ENCODE assay signal across 8 cellular contexts in genomic region chr12:1797011-1797901, GRCh38. TPM values are rescaled to one million over a fixed set of nuclear protein-coding genes. Genes with fewer than 3 reads are reported as not detected.
A peak's percentile ranks its signal among the peaks of the same experiment; 100 is the strongest.
DNase-seq lines count a peak whose midpoint lies in the region; ATAC-seq and TF ChIP-seq lines count a peak whose summit lies in the region.

No MANE protein-coding gene starts in this region.

- no peak overlapping the region for H3K9ac ChIP-seq in endodermal cell (ENCODE audit: extremely low read depth, low read length, poor library complexity, severe bottlenecking)

- peaks cover 17% of the 10 kb centered on the region for H3K4me1 ChIP-seq in endodermal cell (ENCODE audit: control insufficient read depth, insufficient read depth, low read length)
- H3K4me1 ChIP-seq in osteoblast (ENCODE audit: insufficient read depth, low read length), result peaks cover 27% of the 10 kb centered on the region
- peaks cover 11% of the 10 kb centered on the region for H3K4me1 ChIP-seq in upper lobe of right lung

- intact Hi-C loops in activated CD4-positive, alpha-beta memory T cell treated with anti-CD3 and anti-CD28 coated beads for 36 hours (cut with micrococcal nuclease), result loop anchor here (2.0 to 5.0 kb wide), 4 partner anchors 16 to 785 kb away; no protein-coding TSS in a partner anchor
- intact Hi-C loops in upper lobe of right lung (cut with DNase I), result loop anchor here (5.0 kb wide), 1 partner anchor 140 kb away; no protein-coding TSS in a partner anchor

- peak overlapping the region; percentile 89 for H3K4me2 ChIP-seq in osteoblast (ENCODE audit: insufficient read depth, low read length)

- peak overlapping the region; percentile 83 for H3K27ac Mint-ChIP-seq in activated CD4-positive, alpha-beta memory T cell treated with anti-CD3 and anti-CD28 coated beads for 36 hours
- no peak overlapping the region for H3K27ac Mint-ChIP-seq in endodermal cell

- H3K27ac ChIP-seq in endodermal cell (ENCODE audit: low read depth, low read length), result no peak overlapping the region
- H3K27ac ChIP-seq in osteoblast (ENCODE audit: low read depth, low read length), result no peak overlapping the region
- H3K27ac ChIP-seq in upper lobe of right lung, result peak overlapping the region; percentile 93

- peak overlapping the region; percentile 82 for H3K4me3 Mint-ChIP-seq in activated CD4-positive, alpha-beta memory T cell treated with anti-CD3 and anti-CD28 coated beads for 36 hours
- H3K4me3 Mint-ChIP-seq in endodermal cell, result peak overlapping the region; percentile 22

- DNase-seq in ELF-1 (ENCODE audit: low read depth, low spot score) (peak; percentile 43), endodermal cell (peak; percentile 68), osteoblast (ENCODE audit: insufficient read length, low spot score, missing footprints) (no peak), upper lobe of right lung (peak; percentile 88), kidney glomerular epithelial cell (lab: John Stamatoyannopoulos, UW) (no peak)
- peak; percentile 73 for DNase-seq in activated CD4-positive, alpha-beta memory T cell treated with anti-CD3 and anti-CD28 coated beads for 36 hours

- no peaks in the 10 kb centered on the region for H3K36me3 Mint-ChIP-seq in activated CD4-positive, alpha-beta memory T cell treated with anti-CD3 and anti-CD28 coated beads for 36 hours
- H3K36me3 Mint-ChIP-seq in endodermal cell (ENCODE audit: low read depth), result no peaks in the 10 kb centered on the region

- WGBS in endodermal cell (ENCODE audit: insufficient coverage in 1 of 2, insufficient read length in 1 of 2), 2 experiments, result 89 to 92% methylated on average over 16 to 71 of the region's 71 CpGs

- TF ChIP-seq CTCF in endodermal cell (conservative IDR thresholded peaks at IDR 0.05) (no peak), osteoblast (IDR thresholded peaks at IDR 0.05; ENCODE audit: extremely low read depth, low read depth, low read length) (no peak), upper lobe of right lung (IDR thresholded peaks at IDR 0.05) (no peak)

- H4K20me1 ChIP-seq in osteoblast (ENCODE audit: insufficient read depth, low read length), result no peaks in the 10 kb centered on the region

- ATAC-seq in HG03108 (IDR thresholded peaks at IDR 0.05; ENCODE audit: unreplicated experiment) (peak; percentile 15), upper lobe of right lung (peak; percentile 58), GM21423 (IDR thresholded peaks at IDR 0.05; ENCODE audit: unreplicated experiment) (no peak)

- H3K79me2 ChIP-seq in osteoblast (ENCODE audit: insufficient read depth, low read length), result no peaks in the 10 kb centered on the region

- CTCF ChIA-PET in activated CD4-positive, alpha-beta memory T cell treated with anti-CD3 and anti-CD28 coated beads for 36 hours (lab: Charles Lee), result interaction anchor here (2.0 to 9.8 kb wide), 5 partner anchors 107 to 162 kb away, joined by 4 to 498 read pairs (median 21); partner anchors contain the start of gene ADIPOR2

- H2AFZ ChIP-seq in osteoblast (ENCODE audit: low read length), result peak overlapping the region; percentile 89

- H3K36me3 ChIP-seq in endodermal cell (ENCODE audit: control insufficient read depth, insufficient read depth, low read length) (no peaks in the 10 kb centered on the region), osteoblast (ENCODE audit: insufficient read depth, low read length) (no peaks in the 10 kb centered on the region), upper lobe of right lung (no peaks in the 10 kb centered on the region)

- H3K27me3 ChIP-seq in endodermal cell (ENCODE audit: control insufficient read depth, insufficient read depth, low read length, poor library complexity, severe bottlenecking) (no peaks in the 10 kb centered on the region), osteoblast (ENCODE audit: insufficient read depth, low read length) (peaks cover 4% of the 10 kb centered on the region), upper lobe of right lung (no peaks in the 10 kb centered on the region)

- H3K27me3 Mint-ChIP-seq in activated CD4-positive, alpha-beta memory T cell treated with anti-CD3 and anti-CD28 coated beads for 36 hours, result no peaks in the 10 kb centered on the region
- H3K27me3 Mint-ChIP-seq in endodermal cell (ENCODE audit: insufficient read depth), result no peaks in the 10 kb centered on the region

- no peaks in the 10 kb centered on the region for H3K9me3 ChIP-seq in endodermal cell (ENCODE audit: control insufficient read depth, low read length)
- H3K9me3 ChIP-seq in osteoblast (ENCODE audit: low read depth, low read length), result no peaks in the 10 kb centered on the region
- H3K9me3 ChIP-seq in upper lobe of right lung, result no peaks in the 10 kb centered on the region

- H3K4me3 ChIP-seq in endodermal cell (ENCODE audit: low read length) (no peak overlapping the region), osteoblast (ENCODE audit: insufficient read depth, low read length) (peak overlapping the region; percentile 72), upper lobe of right lung (peak overlapping the region; percentile 85)

- POLR2A ChIA-PET in activated CD4-positive, alpha-beta memory T cell treated with anti-CD3 and anti-CD28 coated beads for 36 hours (lab: Charles Lee), result interaction anchor here (2.3 kb wide), 1 partner anchor 143 kb away, joined by 9 read pairs; no protein-coding TSS in a partner anchor

- H3K4me1 Mint-ChIP-seq in activated CD4-positive, alpha-beta memory T cell treated with anti-CD3 and anti-CD28 coated beads for 36 hours (ENCODE audit: low read depth), result peaks cover 5% of the 10 kb centered on the region
- H3K4me1 Mint-ChIP-seq in endodermal cell, result peaks cover 40% of the 10 kb centered on the region

- H3K9me3 Mint-ChIP-seq in activated CD4-positive, alpha-beta memory T cell treated with anti-CD3 and anti-CD28 coated beads for 36 hours, result no peaks in the 10 kb centered on the region
- H3K9me3 Mint-ChIP-seq in endodermal cell, result no peaks in the 10 kb centered on the region

RNA-seq across cellular contexts. Expression of gene LRTM2, which starts 23.1 kb away (rescaled TPM):
- not detected for total RNA-seq in activated CD4-positive, alpha-beta memory T cell treated with anti-CD3 and anti-CD28 coated beads for 36 hours
- total RNA-seq in endodermal cell (under 1 TPM; 0.40 TPM), osteoblast (not detected in 2 replicates), upper lobe of right lung (not detected)
- polyA plus RNA-seq in endodermal cell (2013, experiment 1 of 2), result 0.25 TPM
- not detected for polyA plus RNA-seq in endodermal cell (2013, experiment 2 of 2)

Comparison
In these comparisons a context has a peak if more than half of its experiments do, and no peak if none do; other contexts are left out.
1. DNase-seq: peak in ELF-1 (single experiment), activated CD4-positive, alpha-beta memory T cell treated with anti-CD3 and anti-CD28 coated beads for 36 hours (single experiment), endodermal cell (single experiment) and upper lobe of right lung (single experiment); none in osteoblast (single experiment) and kidney glomerular epithelial cell (single experiment).